Comparison of ENCODE assay signal across 1 cellular context in the genomic region with DNA sequence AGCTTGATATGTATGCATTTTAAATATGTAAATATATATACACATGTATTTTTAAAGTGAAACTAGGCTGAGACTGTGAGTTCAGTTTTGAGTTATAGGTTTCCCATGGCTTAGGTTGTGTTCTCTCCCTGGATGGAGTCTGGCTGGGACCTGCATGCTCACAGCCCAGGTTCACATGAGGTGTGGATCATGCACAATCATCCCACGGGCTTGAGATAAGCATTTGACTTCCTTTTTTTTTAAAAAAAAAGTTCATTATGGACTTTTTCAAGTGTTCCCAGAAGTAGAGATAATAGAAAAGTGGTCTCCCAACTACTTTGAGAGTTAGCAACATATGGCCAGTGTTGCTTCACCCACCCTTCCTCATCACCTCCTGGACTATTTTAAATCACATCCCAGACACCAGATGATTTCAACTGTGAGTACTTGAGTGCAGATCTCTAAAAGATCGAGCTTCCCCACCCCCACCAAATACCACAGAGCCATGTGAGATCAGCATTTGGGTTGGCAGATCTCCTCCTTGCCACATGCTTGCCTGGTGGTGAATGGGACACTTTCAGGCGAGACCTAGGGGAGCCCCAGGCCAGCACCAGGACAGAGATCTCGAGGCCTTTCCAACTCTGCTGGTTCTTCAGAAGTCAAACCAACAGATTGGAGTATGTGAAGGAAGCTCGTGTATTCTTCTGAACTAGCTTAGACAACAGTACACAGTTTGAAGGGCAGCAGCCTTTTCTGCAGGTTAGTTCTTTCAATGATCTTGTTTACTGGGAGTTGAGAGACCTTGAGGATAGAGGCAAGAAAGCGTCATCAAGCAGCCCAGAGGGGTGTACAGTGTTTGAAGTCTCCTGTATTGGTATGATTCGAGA.
TF ChIP-seq lines count a peak whose summit lies in the region.

No MANE protein-coding gene starts in this region.

TF ChIP-seq in K562, 482 proteins besides CTCF, POLR2A, EP300 and RAD21 (continued from another document and continues in another):
- TF ChIP-seq, protein P1, sequence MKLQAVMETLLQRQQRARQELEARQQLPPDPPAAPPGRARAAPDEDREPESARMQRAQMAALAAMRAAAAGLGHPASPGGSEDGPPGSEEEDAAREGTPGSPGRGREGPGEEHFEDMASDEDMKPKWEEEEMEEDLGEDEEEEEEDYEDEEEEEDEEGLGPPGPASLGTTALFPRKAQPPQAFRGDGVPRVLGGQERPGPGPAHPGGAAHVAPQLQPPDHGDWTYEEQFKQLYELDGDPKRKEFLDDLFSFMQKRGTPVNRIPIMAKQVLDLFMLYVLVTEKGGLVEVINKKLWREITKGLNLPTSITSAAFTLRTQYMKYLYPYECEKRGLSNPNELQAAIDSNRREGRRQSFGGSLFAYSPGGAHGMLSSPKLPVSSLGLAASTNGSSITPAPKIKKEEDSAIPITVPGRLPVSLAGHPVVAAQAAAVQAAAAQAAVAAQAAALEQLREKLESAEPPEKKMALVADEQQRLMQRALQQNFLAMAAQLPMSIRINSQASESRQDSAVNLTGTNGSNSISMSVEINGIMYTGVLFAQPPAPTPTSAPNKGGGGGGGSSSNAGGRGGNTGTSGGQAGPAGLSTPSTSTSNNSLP (IDR thresholded peaks at IDR 0.05; ENCODE audit: borderline replicate concordance, low read depth, low read length) = peak; percentile 55; the same call in 1 of the 2 replicates
- TF ChIP-seq DACH1 (IDR thresholded peaks at IDR 0.05; ENCODE audit: partially characterized antibody) (no peak), PTBP1 (IDR thresholded peaks at IDR 0.05; ENCODE audit: low read depth, low read length) (no peak), ZNF316 (IDR thresholded peaks at IDR 0.05) (no peak), GABPB2 (CRISPR knock-in tag; conservative IDR thresholded peaks at IDR 0.05) (no peak), ZC3H8 (IDR thresholded peaks at IDR 0.05) (no peak), ZNF224 (CRISPR knock-in tag; IDR thresholded peaks at IDR 0.05) (0 out of 2 replicates have a peak, but pooled peaks have one; percentile 38), SRF (CRISPR knock-in tag; IDR thresholded peaks at IDR 0.05) (no peak), CEBPG (CRISPR knock-in tag; IDR thresholded peaks at IDR 0.05) (peak; percentile 96), CEBPG (tag; conservative IDR thresholded peaks at IDR 0.05 in 1 of 2, IDR thresholded peaks at IDR 0.05 in 1 of 2) (peak; percentile 92 to 100), RBBP5 (IDR thresholded peaks at IDR 0.05; ENCODE audit: borderline replicate concordance, insufficient read depth, low read length, poor library complexity, severe bottlenecking) (peak; percentile 53), HNRNPL (IDR thresholded peaks at IDR 0.05; ENCODE audit: low read depth, low read length) (peak; percentile 58; the same call in 1 of the 2 replicates), NEUROD1 (IDR thresholded peaks at IDR 0.05; ENCODE audit: borderline replicate concordance, low read depth, low read length, partially characterized antibody) (peak; percentile 43), TEAD1 (CRISPR knock-in tag; IDR thresholded peaks at IDR 0.05) (peak; percentile 20 to 67; a peak in 3 of 4 replicates), ZNF217 (CRISPR knock-in tag; IDR thresholded peaks at IDR 0.05) (no peak), NFIX (CRISPR knock-in tag; IDR thresholded peaks at IDR 0.05; ENCODE audit: low read depth) (peak; percentile 6; the same call in 1 of the 2 replicates), MTA3 (IDR thresholded peaks at IDR 0.05; ENCODE audit: borderline replicate concordance) (no peak), SMAD4 (CRISPR knock-in tag; conservative IDR thresholded peaks at IDR 0.05) (peak; percentile 95), CHD4 (IDR thresholded peaks at IDR 0.05; ENCODE audit: insufficient read depth, insufficient replicate concordance, low read depth, low read length, poor library complexity, severe bottlenecking) (peak; percentile 25), E2F3 (CRISPR knock-in tag; IDR thresholded peaks at IDR 0.05) (0 out of 2 replicates have a peak, but pooled peaks have one; percentile 20), BDP1 (IDR thresholded peaks at IDR 0.05; ENCODE audit: insufficient read depth, insufficient read length) (no peak), BRCA1 (IDR thresholded peaks at IDR 0.05) (no peak), BRCA1 (CRISPR knock-in tag; IDR thresholded peaks at IDR 0.05) (no peak), SNIP1 (IDR thresholded peaks at IDR 0.05; ENCODE audit: low read depth) (no peak), RBM34 (IDR thresholded peaks at IDR 0.05; ENCODE audit: borderline replicate concordance, insufficient read depth, low read length) (no peak), CHCHD3 (CRISPR knock-in tag; IDR thresholded peaks at IDR 0.05) (no peak), MAFF (IDR thresholded peaks at IDR 0.05; ENCODE audit: low read length) (peak; percentile 92), JUND (IDR thresholded peaks at IDR 0.05; ENCODE audit: borderline replicate concordance, low read depth, low read length) (peak; percentile 77), JUND (tag; IDR thresholded peaks at IDR 0.05; ENCODE audit: borderline replicate concordance, low read depth, low read length) (peak; percentile 82; the same call in 2 of the 3 replicates)
- TF ChIP-seq, protein P2, sequence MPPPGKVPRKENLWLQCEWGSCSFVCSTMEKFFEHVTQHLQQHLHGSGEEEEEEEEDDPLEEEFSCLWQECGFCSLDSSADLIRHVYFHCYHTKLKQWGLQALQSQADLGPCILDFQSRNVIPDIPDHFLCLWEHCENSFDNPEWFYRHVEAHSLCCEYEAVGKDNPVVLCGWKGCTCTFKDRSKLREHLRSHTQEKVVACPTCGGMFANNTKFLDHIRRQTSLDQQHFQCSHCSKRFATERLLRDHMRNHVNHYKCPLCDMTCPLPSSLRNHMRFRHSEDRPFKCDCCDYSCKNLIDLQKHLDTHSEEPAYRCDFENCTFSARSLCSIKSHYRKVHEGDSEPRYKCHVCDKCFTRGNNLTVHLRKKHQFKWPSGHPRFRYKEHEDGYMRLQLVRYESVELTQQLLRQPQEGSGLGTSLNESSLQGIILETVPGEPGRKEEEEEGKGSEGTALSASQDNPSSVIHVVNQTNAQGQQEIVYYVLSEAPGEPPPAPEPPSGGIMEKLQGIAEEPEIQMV (tag; conservative IDR thresholded peaks at IDR 0.05; ENCODE audit: low read depth) = peak; percentile 69; the same call in 1 of the 2 replicates
- TF ChIP-seq, protein P3, sequence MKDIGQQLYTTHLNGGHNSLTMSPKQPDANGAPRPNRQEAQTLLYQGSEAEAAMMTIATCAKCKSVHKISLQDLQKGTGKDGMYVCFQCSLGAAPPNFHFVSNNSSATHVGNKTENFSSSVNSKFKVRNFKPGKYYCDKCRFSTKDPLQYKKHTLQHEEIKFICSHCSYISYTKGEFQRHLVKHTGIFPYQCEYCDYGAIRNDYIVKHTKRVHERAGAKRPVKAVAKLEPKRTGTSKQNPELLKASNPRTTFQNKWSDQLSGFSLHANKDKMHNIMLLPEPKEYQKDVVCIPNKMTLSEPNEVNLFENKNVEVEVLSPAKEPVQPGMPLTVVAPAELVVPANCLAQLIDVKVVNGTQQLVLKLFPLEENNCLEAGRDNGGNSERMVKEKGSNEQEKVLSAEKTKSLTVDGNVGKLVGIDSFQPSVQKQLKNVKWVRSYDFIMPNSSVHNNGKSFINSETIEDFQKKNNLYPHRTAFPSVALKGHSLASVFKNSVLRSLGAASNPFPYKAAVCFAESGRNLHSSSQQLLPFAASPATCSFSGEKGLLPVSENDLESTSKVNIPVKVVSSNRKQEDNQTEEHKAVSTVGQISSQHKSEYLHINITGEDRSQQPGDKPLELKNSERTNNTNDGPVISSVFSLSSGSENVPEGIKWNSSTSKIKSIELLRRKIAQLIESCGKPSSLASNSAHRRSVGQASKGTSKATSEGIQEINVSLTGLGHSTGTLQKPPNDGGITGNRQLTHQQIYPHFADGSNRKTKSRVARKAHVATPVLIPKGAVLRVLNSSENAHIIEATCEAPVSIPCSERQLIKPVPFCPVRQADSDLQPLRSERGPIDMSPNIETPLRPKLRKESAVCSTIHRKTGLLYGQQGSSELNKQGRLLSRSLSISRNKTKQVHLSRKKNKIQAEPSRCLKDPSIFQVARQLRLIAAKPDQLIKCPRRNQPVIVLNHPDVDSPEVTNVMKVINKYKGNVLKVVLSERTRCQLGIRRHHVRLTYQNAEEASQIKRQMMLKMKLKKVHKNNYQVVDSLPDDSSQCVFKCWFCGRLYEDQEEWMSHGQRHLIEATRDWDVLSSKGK (CRISPR knock-in tag; IDR thresholded peaks at IDR 0.05) = no peak
- TF ChIP-seq, protein P4, sequence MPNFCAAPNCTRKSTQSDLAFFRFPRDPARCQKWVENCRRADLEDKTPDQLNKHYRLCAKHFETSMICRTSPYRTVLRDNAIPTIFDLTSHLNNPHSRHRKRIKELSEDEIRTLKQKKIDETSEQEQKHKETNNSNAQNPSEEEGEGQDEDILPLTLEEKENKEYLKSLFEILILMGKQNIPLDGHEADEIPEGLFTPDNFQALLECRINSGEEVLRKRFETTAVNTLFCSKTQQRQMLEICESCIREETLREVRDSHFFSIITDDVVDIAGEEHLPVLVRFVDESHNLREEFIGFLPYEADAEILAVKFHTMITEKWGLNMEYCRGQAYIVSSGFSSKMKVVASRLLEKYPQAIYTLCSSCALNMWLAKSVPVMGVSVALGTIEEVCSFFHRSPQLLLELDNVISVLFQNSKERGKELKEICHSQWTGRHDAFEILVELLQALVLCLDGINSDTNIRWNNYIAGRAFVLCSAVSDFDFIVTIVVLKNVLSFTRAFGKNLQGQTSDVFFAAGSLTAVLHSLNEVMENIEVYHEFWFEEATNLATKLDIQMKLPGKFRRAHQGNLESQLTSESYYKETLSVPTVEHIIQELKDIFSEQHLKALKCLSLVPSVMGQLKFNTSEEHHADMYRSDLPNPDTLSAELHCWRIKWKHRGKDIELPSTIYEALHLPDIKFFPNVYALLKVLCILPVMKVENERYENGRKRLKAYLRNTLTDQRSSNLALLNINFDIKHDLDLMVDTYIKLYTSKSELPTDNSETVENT (CRISPR knock-in tag; IDR thresholded peaks at IDR 0.05) = no peak
- TF ChIP-seq, protein P5, sequence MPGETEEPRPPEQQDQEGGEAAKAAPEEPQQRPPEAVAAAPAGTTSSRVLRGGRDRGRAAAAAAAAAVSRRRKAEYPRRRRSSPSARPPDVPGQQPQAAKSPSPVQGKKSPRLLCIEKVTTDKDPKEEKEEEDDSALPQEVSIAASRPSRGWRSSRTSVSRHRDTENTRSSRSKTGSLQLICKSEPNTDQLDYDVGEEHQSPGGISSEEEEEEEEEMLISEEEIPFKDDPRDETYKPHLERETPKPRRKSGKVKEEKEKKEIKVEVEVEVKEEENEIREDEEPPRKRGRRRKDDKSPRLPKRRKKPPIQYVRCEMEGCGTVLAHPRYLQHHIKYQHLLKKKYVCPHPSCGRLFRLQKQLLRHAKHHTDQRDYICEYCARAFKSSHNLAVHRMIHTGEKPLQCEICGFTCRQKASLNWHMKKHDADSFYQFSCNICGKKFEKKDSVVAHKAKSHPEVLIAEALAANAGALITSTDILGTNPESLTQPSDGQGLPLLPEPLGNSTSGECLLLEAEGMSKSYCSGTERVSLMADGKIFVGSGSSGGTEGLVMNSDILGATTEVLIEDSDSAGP (CRISPR knock-in tag; IDR thresholded peaks at IDR 0.05) = no peak; the same call in 1 of the 2 replicates
- TF ChIP-seq, protein P6, sequence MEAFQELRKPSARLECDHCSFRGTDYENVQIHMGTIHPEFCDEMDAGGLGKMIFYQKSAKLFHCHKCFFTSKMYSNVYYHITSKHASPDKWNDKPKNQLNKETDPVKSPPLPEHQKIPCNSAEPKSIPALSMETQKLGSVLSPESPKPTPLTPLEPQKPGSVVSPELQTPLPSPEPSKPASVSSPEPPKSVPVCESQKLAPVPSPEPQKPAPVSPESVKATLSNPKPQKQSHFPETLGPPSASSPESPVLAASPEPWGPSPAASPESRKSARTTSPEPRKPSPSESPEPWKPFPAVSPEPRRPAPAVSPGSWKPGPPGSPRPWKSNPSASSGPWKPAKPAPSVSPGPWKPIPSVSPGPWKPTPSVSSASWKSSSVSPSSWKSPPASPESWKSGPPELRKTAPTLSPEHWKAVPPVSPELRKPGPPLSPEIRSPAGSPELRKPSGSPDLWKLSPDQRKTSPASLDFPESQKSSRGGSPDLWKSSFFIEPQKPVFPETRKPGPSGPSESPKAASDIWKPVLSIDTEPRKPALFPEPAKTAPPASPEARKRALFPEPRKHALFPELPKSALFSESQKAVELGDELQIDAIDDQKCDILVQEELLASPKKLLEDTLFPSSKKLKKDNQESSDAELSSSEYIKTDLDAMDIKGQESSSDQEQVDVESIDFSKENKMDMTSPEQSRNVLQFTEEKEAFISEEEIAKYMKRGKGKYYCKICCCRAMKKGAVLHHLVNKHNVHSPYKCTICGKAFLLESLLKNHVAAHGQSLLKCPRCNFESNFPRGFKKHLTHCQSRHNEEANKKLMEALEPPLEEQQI (IDR thresholded peaks at IDR 0.05) = no peak
- TF ChIP-seq, protein P7, sequence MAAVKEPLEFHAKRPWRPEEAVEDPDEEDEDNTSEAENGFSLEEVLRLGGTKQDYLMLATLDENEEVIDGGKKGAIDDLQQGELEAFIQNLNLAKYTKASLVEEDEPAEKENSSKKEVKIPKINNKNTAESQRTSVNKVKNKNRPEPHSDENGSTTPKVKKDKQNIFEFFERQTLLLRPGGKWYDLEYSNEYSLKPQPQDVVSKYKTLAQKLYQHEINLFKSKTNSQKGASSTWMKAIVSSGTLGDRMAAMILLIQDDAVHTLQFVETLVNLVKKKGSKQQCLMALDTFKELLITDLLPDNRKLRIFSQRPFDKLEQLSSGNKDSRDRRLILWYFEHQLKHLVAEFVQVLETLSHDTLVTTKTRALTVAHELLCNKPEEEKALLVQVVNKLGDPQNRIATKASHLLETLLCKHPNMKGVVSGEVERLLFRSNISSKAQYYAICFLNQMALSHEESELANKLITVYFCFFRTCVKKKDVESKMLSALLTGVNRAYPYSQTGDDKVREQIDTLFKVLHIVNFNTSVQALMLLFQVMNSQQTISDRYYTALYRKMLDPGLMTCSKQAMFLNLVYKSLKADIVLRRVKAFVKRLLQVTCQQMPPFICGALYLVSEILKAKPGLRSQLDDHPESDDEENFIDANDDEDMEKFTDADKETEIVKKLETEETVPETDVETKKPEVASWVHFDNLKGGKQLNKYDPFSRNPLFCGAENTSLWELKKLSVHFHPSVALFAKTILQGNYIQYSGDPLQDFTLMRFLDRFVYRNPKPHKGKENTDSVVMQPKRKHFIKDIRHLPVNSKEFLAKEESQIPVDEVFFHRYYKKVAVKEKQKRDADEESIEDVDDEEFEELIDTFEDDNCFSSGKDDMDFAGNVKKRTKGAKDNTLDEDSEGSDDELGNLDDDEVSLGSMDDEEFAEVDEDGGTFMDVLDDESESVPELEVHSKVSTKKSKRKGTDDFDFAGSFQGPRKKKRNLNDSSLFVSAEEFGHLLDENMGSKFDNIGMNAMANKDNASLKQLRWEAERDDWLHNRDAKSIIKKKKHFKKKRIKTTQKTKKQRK (IDR thresholded peaks at IDR 0.05; ENCODE audit: borderline replicate concordance, low read depth, low read length) = no peak
- TF ChIP-seq, protein P8, sequence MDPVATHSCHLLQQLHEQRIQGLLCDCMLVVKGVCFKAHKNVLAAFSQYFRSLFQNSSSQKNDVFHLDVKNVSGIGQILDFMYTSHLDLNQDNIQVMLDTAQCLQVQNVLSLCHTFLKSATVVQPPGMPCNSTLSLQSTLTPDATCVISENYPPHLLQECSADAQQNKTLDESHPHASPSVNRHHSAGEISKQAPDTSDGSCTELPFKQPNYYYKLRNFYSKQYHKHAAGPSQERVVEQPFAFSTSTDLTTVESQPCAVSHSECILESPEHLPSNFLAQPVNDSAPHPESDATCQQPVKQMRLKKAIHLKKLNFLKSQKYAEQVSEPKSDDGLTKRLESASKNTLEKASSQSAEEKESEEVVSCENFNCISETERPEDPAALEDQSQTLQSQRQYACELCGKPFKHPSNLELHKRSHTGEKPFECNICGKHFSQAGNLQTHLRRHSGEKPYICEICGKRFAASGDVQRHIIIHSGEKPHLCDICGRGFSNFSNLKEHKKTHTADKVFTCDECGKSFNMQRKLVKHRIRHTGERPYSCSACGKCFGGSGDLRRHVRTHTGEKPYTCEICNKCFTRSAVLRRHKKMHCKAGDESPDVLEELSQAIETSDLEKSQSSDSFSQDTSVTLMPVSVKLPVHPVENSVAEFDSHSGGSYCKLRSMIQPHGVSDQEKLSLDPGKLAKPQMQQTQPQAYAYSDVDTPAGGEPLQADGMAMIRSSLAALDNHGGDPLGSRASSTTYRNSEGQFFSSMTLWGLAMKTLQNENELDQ (CRISPR knock-in tag; IDR thresholded peaks at IDR 0.05; ENCODE audit: borderline replicate concordance) = peak; percentile 62; the same call in 1 of the 2 replicates
